ENCODE assay signal across 17 cellular contexts in genomic region chr10:95451568-95452524, GRCh38.
A peak's percentile ranks its signal among the peaks of the same experiment; 100 is the strongest.
DNase-seq lines count a peak whose midpoint lies in the region; ATAC-seq and TF ChIP-seq lines count a peak whose summit lies in the region.
"Had no signal": no experiment of that assay in that cellular context is flagged by ENCODE, and none has a peak within 500 bp of the region (broad histone marks: within the 10 kb centered on the region; RNA-seq: fewer than 3 reads in every experiment).

No MANE protein-coding gene starts in this region.

- intact Hi-C loops in right lobe of liver (cut with DNase I) (no loop called here), ovary (cut with DNase I) (no loop called here), lower lobe of right lung (cut with DNase I) (no loop called here)

- WGBS in right lobe of liver (ENCODE audit: insufficient coverage, low coverage, low lambda C conversion rate, missing lambda C conversion rate) = 52% methylated on average over 4 of the region's 4 CpGs
- 48 to 79% (median 62%) methylated on average over 4 of the region's 4 CpGs for WGBS in ovary, 3 donors

- H3K4me1 ChIP-seq in right lobe of liver = peaks cover 2 to 30% (median 15%) of the 10 kb centered on the region in 4 donors
- H3K4me1 ChIP-seq in stomach smooth muscle (ENCODE audit: control insufficient read depth, insufficient read depth, low read length) = peaks cover 79% of the 10 kb centered on the region
- peaks cover 4% of the 10 kb centered on the region for H3K4me1 ChIP-seq in ovary (ENCODE audit: insufficient read depth)
- H3K4me1 ChIP-seq in lower lobe of right lung = peaks cover 17% of the 10 kb centered on the region
- H3K4me1 ChIP-seq: BE2C, parathyroid adenoma had no signal

- no peak for TF ChIP-seq POLR2A in right lobe of liver (IDR thresholded peaks at IDR 0.05)
- no peak for TF ChIP-seq POLR2A in ovary (IDR thresholded peaks at IDR 0.05)

- ATAC-seq in right lobe of liver (no peak), lower lobe of right lung (no peak), HG03139 (IDR thresholded peaks at IDR 0.05; ENCODE audit: unreplicated experiment) (no peak)
- ATAC-seq: activated naive CD4-positive, alpha-beta T cell treated with anti-CD3 and anti-CD28 coated beads, Interleukin-2, amount 50 U/mL, for 72 hours had no signal

- H3K9me3 ChIP-seq in right lobe of liver (no peaks in the 10 kb centered on the region), stomach smooth muscle (ENCODE audit: control insufficient read depth in 2 of 2, low read length in 2 of 2) (no peaks in the 10 kb centered on the region), ovary (no peaks in the 10 kb centered on the region), lower lobe of right lung (no peaks in the 10 kb centered on the region)
- H3K9me3 ChIP-seq: BE2C had no signal

- peaks cover 40% of the 10 kb centered on the region for H3K4me1 Mint-ChIP-seq in brain
- H3K4me1 Mint-ChIP-seq: activated CD4-positive, alpha-beta T cell treated with anti-CD3 and anti-CD28 coated beads, Interleukin-2, amount 10 ng/mL, durations not matched to agents 7 days and 5 days; central memory CD8-positive, alpha-beta T cell had no signal

- peak overlapping the region in 4 of 5 experiments; percentile 25 to 73 (median 35) for H3K27ac Mint-ChIP-seq in brain
- H3K27ac Mint-ChIP-seq: activated CD4-positive, alpha-beta T cell treated with anti-CD3 and anti-CD28 coated beads, Interleukin-2, amount 10 ng/mL, durations not matched to agents 7 days and 5 days; activated naive CD4-positive, alpha-beta T cell treated with anti-CD3 and anti-CD28 coated beads, Interleukin-2, amount 50 U/mL, for 72 hours; activated T-cell treated with anti-CD3 and anti-CD28 coated beads, Interleukin-2, amount 50 U/mL, for 24 hours had no signal

- H3K36me3 Mint-ChIP-seq in brain = no peaks in the 10 kb centered on the region
- H3K36me3 Mint-ChIP-seq: activated naive CD4-positive, alpha-beta T cell treated with anti-CD3 and anti-CD28 coated beads, Interleukin-2, amount 50 U/mL, for 72 hours had no signal

- H3K4me3 Mint-ChIP-seq in brain = peak overlapping the region in 1 of 5 experiments; percentile 34
- H3K4me3 Mint-ChIP-seq: activated CD4-positive, alpha-beta T cell treated with anti-CD3 and anti-CD28 coated beads, Interleukin-2, amount 10 ng/mL, durations not matched to agents 7 days and 5 days; activated T-cell treated with anti-CD3 and anti-CD28 coated beads, Interleukin-2, amount 50 U/mL, for 24 hours; central memory CD8-positive, alpha-beta T cell had no signal

- H3K27ac ChIP-seq in right lobe of liver = peak overlapping the region in 2 of 3 donors; percentile 24 to 41
- H3K27ac ChIP-seq in stomach smooth muscle (ENCODE audit: low read length) = peak overlapping the region; percentile 93
- H3K27ac ChIP-seq in ovary = no peak overlapping the region
- H3K27ac ChIP-seq in lower lobe of right lung = no peak overlapping the region
- H3K27ac ChIP-seq: parathyroid adenoma, SK-N-MC had no signal

- H3K27me3 Mint-ChIP-seq in brain = peaks cover 4% of the 10 kb centered on the region

- H3K9ac ChIP-seq in stomach smooth muscle (ENCODE audit: low read length in 2 of 2) = peak overlapping the region; percentile 4 to 64
- H3K9ac ChIP-seq: parathyroid adenoma had no signal

- DNase-seq in NCI-H1048 (lab: John Stamatoyannopoulos, UW) = peak; percentile 59
- no peak for DNase-seq in right lobe of liver
- no peak for DNase-seq in ovary
- DNase-seq in SIG-M5 treated with dmso at 0.1 percent for 504 hours (lab: John Stamatoyannopoulos, UW; ENCODE audit: unreplicated experiment) = no peak
- no peak for DNase-seq in lower lobe of right lung
- DNase-seq: activated CD4-positive, alpha-beta T cell treated with anti-CD3 and anti-CD28 coated beads, Interleukin-2, amount 10 ng/mL, durations not matched to agents 7 days and 5 days; activated T-cell treated with anti-CD3 and anti-CD28 coated beads, Interleukin-2, amount 50 U/mL, for 24 hours; BE2C; NCI-H187; NCI-H446 had no signal

- H3K4me3 ChIP-seq in right lobe of liver (no peak overlapping the region), stomach smooth muscle (ENCODE audit: low read length in 2 of 2) (peak overlapping the region in 1 of 2 donors; percentile 22), ovary (no peak overlapping the region), lower lobe of right lung (no peak overlapping the region)
- H3K4me3 ChIP-seq: SK-N-MC had no signal

- H3K27me3 ChIP-seq in right lobe of liver (no peaks in the 10 kb centered on the region), stomach smooth muscle (ENCODE audit: control insufficient read depth in 1 of 2, insufficient read depth in 2 of 2, low read length in 2 of 2) (no peaks in the 10 kb centered on the region), ovary (no peaks in the 10 kb centered on the region), lower lobe of right lung (ENCODE audit: low read depth) (no peaks in the 10 kb centered on the region)
- H3K27me3 ChIP-seq: BE2C had no signal

- H3K9me3 Mint-ChIP-seq in brain = no peaks in the 10 kb centered on the region
- H3K9me3 Mint-ChIP-seq: activated CD4-positive, alpha-beta T cell treated with anti-CD3 and anti-CD28 coated beads, Interleukin-2, amount 10 ng/mL, durations not matched to agents 7 days and 5 days; activated naive CD4-positive, alpha-beta T cell treated with anti-CD3 and anti-CD28 coated beads, Interleukin-2, amount 50 U/mL, for 72 hours; activated T-cell treated with anti-CD3 and anti-CD28 coated beads, Interleukin-2, amount 50 U/mL, for 24 hours; central memory CD8-positive, alpha-beta T cell had no signal

- TF ChIP-seq CTCF in brain (conservative IDR thresholded peaks at IDR 0.05) = no peak
- TF ChIP-seq CTCF in right lobe of liver (IDR thresholded peaks at IDR 0.05) = no peak
- no peak for TF ChIP-seq CTCF in ovary (IDR thresholded peaks at IDR 0.05)
- TF ChIP-seq CTCF in lower lobe of right lung (IDR thresholded peaks at IDR 0.05) = no peak

- no peaks in the 10 kb centered on the region for H3K36me3 ChIP-seq in right lobe of liver
- H3K36me3 ChIP-seq in stomach smooth muscle (ENCODE audit: control insufficient read depth in 2 of 2, insufficient read depth in 2 of 2, low read length in 2 of 2) = peaks cover 0 to 2% of the 10 kb centered on the region in 2 donors
- H3K36me3 ChIP-seq in ovary = no peaks in the 10 kb centered on the region
- no peaks in the 10 kb centered on the region for H3K36me3 ChIP-seq in lower lobe of right lung
- H3K36me3 ChIP-seq: BE2C had no signal

- no peak for TF ChIP-seq EP300 in ovary (IDR thresholded peaks at IDR 0.05)

Comparison
In these comparisons a context has a peak if more than half of its experiments do, and no peak if none do; other contexts are left out.
1. H3K27ac ChIP-seq: peak in right lobe of liver (2 of 3) and stomach smooth muscle (single experiment); none in ovary (0 of 2) and lower lobe of right lung (single experiment).